In the genomic region with DNA sequence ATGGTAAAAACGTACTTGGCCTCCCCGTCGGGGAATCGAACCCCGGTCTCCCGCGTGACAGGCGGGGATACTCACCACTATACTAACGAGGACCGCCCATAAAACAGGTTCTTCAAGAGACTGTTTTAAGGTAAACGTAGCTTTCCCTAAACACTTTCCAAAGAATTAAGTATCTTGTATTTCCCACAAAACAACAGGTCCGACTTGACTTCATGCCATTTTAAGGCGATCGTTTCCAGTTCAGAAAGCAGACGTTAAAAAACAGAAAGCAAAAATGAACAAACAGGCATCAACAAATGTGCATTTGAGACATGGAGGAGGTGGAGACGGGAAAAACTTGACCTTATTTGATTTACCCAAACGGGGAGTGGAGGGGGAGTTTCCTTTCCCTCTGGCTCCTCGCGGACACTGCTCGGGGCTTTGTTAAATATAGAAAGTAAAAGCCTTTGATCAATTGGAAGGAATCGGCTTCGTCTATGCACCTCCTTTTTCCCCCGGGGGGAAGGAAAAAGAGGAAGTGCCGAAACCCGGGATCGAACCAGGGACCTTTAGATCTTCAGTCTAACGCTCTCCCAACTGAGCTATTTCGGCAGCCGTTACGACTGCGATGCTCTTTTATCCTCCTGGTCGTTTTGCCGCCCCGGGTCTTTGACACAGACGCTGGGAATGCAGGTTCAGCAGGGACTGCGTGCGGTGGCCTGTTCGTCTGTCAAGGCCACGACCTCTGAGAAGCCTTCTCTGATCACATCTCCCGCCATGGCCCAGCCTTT, we compare ENCODE assay signal across 8 cellular contexts. TPM values are rescaled to one million over a fixed set of nuclear protein-coding genes. Genes with fewer than 3 reads are reported as not detected.
DNase-seq lines count a peak whose midpoint lies in the region; ATAC-seq and TF ChIP-seq lines count a peak whose summit lies in the region.

No MANE protein-coding gene starts in this region.

- H4K20me1 ChIP-seq in PC-9 (ENCODE audit: insufficient read depth) = no peaks in the 10 kb centered on the region

- peak overlapping the region; percentile 90 for H3K27ac Mint-ChIP-seq in activated naive CD8-positive, alpha-beta T cell treated with anti-CD3 and anti-CD28 coated beads, Interleukin-2, amount 10 ng/mL, durations not matched to agents 7 days and 5 days

- H3K36me3 Mint-ChIP-seq in activated naive CD8-positive, alpha-beta T cell treated with anti-CD3 and anti-CD28 coated beads, Interleukin-2, amount 10 ng/mL, durations not matched to agents 7 days and 5 days = peaks cover 5% of the 10 kb centered on the region

- no peaks in the 10 kb centered on the region for H3K79me2 ChIP-seq in PC-9 (ENCODE audit: low read depth)

- peak; percentile 96 for DNase-seq in ELF-1 (ENCODE audit: low read depth, low spot score)
- peak; percentile 81 to 93 for DNase-seq in PC-9
- DNase-seq in activated naive CD8-positive, alpha-beta T cell treated with anti-CD3 and anti-CD28 coated beads, Interleukin-2, amount 10 ng/mL, durations not matched to agents 7 days and 5 days = peak; percentile 95
- peak; percentile 87 for DNase-seq in left ventricle myocardium inferior
- DNase-seq in retina = peak; percentile 97
- DNase-seq in NCI-H82 (lab: John Stamatoyannopoulos, UW) = no peak
- DNase-seq in OCI-M2 (lab: John Stamatoyannopoulos, UW; ENCODE audit: unreplicated experiment) = no peak

- H3K4me1 ChIP-seq in PC-9 (replicated peaks; ENCODE audit: insufficient read depth) (peaks cover 36% of the 10 kb centered on the region), left ventricle myocardium inferior (peaks cover 14% of the 10 kb centered on the region)

- peaks cover 55% of the 10 kb centered on the region for H3F3A ChIP-seq in PC-9 (ENCODE audit: insufficient read depth, low read depth)

- no peaks in the 10 kb centered on the region for H3K36me3 ChIP-seq in PC-9 (ENCODE audit: low read depth)
- no peaks in the 10 kb centered on the region for H3K36me3 ChIP-seq in left ventricle myocardium inferior

- CTCF ChIA-PET in PC-9 (lab: Charles Lee) = interaction anchor here (0.6 to 1.8 kb wide), 3 partner anchors 11 to 55 kb away, joined by 3 to 9 read pairs (median 4); no protein-coding TSS in a partner anchor

- POLR2A ChIA-PET in PC-9 (lab: Charles Lee; ENCODE audit: unreplicated experiment) = interaction anchor here (1.5 kb wide), 1 partner anchor 10 kb away, joined by 30 read pairs; no protein-coding TSS in a partner anchor
- POLR2A ChIA-PET in activated naive CD8-positive, alpha-beta T cell treated with anti-CD3 and anti-CD28 coated beads, Interleukin-2, amount 10 ng/mL, durations not matched to agents 7 days and 5 days (lab: Charles Lee) = interaction anchor here (1.0 to 4.9 kb wide), 4 partner anchors 9 to 67 kb away, joined by 3 to 57 read pairs (median 40); a partner anchor contains a TSS

- peak overlapping the region; percentile 92 for H3K4me3 Mint-ChIP-seq in activated naive CD8-positive, alpha-beta T cell treated with anti-CD3 and anti-CD28 coated beads, Interleukin-2, amount 10 ng/mL, durations not matched to agents 7 days and 5 days

- intact Hi-C loops in PC-9 (cut with micrococcal nuclease; ENCODE audit: unreplicated experiment) (loop anchor here (1.0 kb wide), 2 partner anchors 10 to 12 kb away; no protein-coding TSS in a partner anchor), left ventricle myocardium inferior (cut with micrococcal nuclease) (no loop called here)

- no TSS peak for BruUV-seq in PC-9 (replicated peaks; lab: Mats Ljungman, UMichigan)

- TF ChIP-seq CTCF in PC-9 (conservative IDR thresholded peaks at IDR 0.05) (no peak), left ventricle myocardium inferior (IDR thresholded peaks at IDR 0.05; ENCODE audit: borderline replicate concordance) (no peak)

- H3K27me3 ChIP-seq in PC-9 (ENCODE audit: insufficient read depth, low read depth) (no peaks in the 10 kb centered on the region), left ventricle myocardium inferior (ENCODE audit: low read depth) (no peaks in the 10 kb centered on the region)

- no peaks in the 10 kb centered on the region for H3K9me3 Mint-ChIP-seq in activated naive CD8-positive, alpha-beta T cell treated with anti-CD3 and anti-CD28 coated beads, Interleukin-2, amount 10 ng/mL, durations not matched to agents 7 days and 5 days

- peaks cover 2% of the 10 kb centered on the region for H3K27me3 Mint-ChIP-seq in activated naive CD8-positive, alpha-beta T cell treated with anti-CD3 and anti-CD28 coated beads, Interleukin-2, amount 10 ng/mL, durations not matched to agents 7 days and 5 days

- H2AFZ ChIP-seq in PC-9 = peak overlapping the region; percentile 78

- peak overlapping the region; percentile 76 for H3K4me3 ChIP-seq in PC-9
- peak overlapping the region; percentile 79 for H3K4me3 ChIP-seq in left ventricle myocardium inferior

- H3K9me2 ChIP-seq in PC-9 (ENCODE audit: insufficient read depth) = no peaks in the 10 kb centered on the region

- peaks cover 25% of the 10 kb centered on the region for H3K4me1 Mint-ChIP-seq in activated naive CD8-positive, alpha-beta T cell treated with anti-CD3 and anti-CD28 coated beads, Interleukin-2, amount 10 ng/mL, durations not matched to agents 7 days and 5 days

- H3K4me2 ChIP-seq in PC-9 = peak overlapping the region; percentile 78

- H3K9me3 ChIP-seq in PC-9 (ENCODE audit: insufficient read depth, low read depth) (no peaks in the 10 kb centered on the region), left ventricle myocardium inferior (replicated peaks) (no peaks in the 10 kb centered on the region)

- ATAC-seq in HG02571 (IDR thresholded peaks at IDR 0.05; ENCODE audit: unreplicated experiment) = peak; percentile 71
- peak; percentile 85 for ATAC-seq in activated naive CD8-positive, alpha-beta T cell treated with anti-CD3 and anti-CD28 coated beads, Interleukin-2, amount 10 ng/mL, durations not matched to agents 7 days and 5 days (ENCODE audit: low read depth)

- H3K27ac ChIP-seq in PC-9 (peak overlapping the region; percentile 98), left ventricle myocardium inferior (replicated peaks) (peak overlapping the region; percentile 98)

RNA-seq across cellular contexts. Expression of a gene that starts 13.1 kb away (rescaled TPM):
- total RNA-seq in PC-9 (2021) (748 and 783 TPM in 2 replicates), left ventricle myocardium inferior (1,154 TPM)
- total RNA-seq in activated naive CD8-positive, alpha-beta T cell treated with anti-CD3 and anti-CD28 coated beads, Interleukin-2, amount 10 ng/mL, durations not matched to agents 7 days and 5 days = 1,000 to 10,000 TPM; 1,024 to 1,046 TPM

Comparison
In these comparisons a context has a peak if more than half of its experiments do, and no peak if none do; other contexts are left out.
1. DNase-seq: peak in ELF-1 (single experiment), PC-9 (2 of 2), activated naive CD8-positive, alpha-beta T cell treated with anti-CD3 and anti-CD28 coated beads, Interleukin-2, amount 10 ng/mL, durations not matched to agents 7 days and 5 days (single experiment), left ventricle myocardium inferior (single experiment) and retina (single experiment); none in NCI-H82 (single experiment) and OCI-M2 (single experiment).